ENCODE assay signal across 8 cellular contexts in the genomic region with DNA sequence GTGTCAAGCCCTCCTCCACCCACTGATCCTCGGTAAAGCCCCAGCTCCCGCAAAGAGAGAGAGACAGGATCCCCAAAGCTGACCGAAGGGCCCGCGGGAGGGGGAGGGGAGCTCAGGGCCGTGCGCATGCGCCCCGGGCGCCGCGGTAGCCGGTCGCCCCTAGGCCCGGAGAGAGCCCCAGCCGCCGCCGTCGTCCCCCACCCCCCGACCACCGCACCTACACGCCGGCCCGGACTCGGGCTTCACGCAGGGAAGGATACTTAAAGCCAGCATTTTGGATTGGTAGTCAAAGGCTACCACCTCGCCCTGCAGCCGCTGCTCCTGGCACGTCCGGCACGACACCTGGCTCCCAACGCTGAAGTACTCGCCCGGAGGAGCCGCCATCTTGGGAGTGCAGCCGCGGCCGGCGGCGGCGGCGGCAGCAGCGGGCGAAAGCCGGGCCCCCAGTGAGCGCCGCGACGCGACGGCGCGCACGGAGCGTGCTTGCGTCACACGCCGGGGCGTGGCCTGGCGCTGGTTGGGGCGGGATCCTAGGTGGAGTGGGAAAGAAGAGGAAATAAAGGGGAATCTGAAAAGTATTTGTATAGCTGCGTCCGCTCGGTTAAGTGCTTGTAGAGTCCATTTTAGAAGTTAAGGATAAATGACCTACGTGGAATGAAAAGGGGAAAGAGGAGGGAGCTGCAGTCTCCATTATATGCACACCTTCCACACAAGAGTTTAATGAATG. TPM values are rescaled to one million over a fixed set of nuclear protein-coding genes. Genes with fewer than 3 reads are reported as not detected.
DNase-seq lines count a peak whose midpoint lies in the region; ATAC-seq and TF ChIP-seq lines count a peak whose summit lies in the region.

A gene (minus strand): TSS at position 468 of the 727 bp plus-strand sequence. CDS start 84 bp downstream, at position 384.

- peaks cover 25% of the 10 kb centered on the region for H3K4me1 ChIP-seq in GM23338 (ENCODE audit: insufficient read depth)

- H3K27ac ChIP-seq in GM23338 (ENCODE audit: low read depth): peak within 1 kb of the TSS; percentile 98

- peaks cover 27% of the 10 kb centered on the region for H3F3A ChIP-seq in GM23338 (replicated peaks; ENCODE audit: low read depth)

- intact Hi-C loops in activated T-helper 2 cell treated with anti-CD3 and anti-CD28 coated beads, Interferon-gamma antibody, Interleukin-2, Interleukin-4, amounts not matched to agents 10 μg/mL and 5 μg/mL and 100 μg/mL, durations not matched to agents 14 hours and 24 hours and 36 hours (cut with micrococcal nuclease): no loop called here
- intact Hi-C loops in natural killer cell (cut with micrococcal nuclease): no loop called here

- peak; percentile 45 for ATAC-seq in GM23338
- peak; percentile 80 to 92 (median 80) for ATAC-seq in natural killer cell
- peak; percentile 76 to 83 for ATAC-seq in stimulated activated naive B cell treated with anti-CD40 and anti-IgM and Interleukin-4, amounts not matched to agents 10 μg/mL and 1 μg/mL and 100 μg/mL, for 72 hours (replicated peaks)

- H3K27me3 Mint-ChIP-seq in GM23338 (ENCODE audit: insufficient read depth, low read depth, poor library complexity) (peaks cover 2% of the 10 kb centered on the region), natural killer cell (ENCODE audit: low read depth in 2 of 2) (no peaks in the 10 kb centered on the region)
- H3K27me3 Mint-ChIP-seq in activated T-helper 2 cell treated with anti-CD3 and anti-CD28 coated beads, Interferon-gamma antibody, Interleukin-2, Interleukin-4, amounts not matched to agents 10 μg/mL and 5 μg/mL and 100 μg/mL, durations not matched to agents 14 hours and 24 hours and 36 hours (ENCODE audit: low read depth): no peaks in the 10 kb centered on the region
- H3K27me3 Mint-ChIP-seq in stimulated activated naive B cell treated with anti-CD40 and anti-IgM and Interleukin-4, amounts not matched to agents 10 μg/mL and 1 μg/mL and 100 μg/mL, for 72 hours: no peaks in the 10 kb centered on the region

- peak; percentile 76 for TF ChIP-seq POLR2A in Raji (IDR thresholded peaks at IDR 0.05; ENCODE audit: insufficient read depth, low read depth, low read length)

- DNase-seq in DMS53 (lab: John Stamatoyannopoulos, UW) (peak; percentile 99), GM23338 (ENCODE audit: low spot score) (peak; percentile 95), LoVo (ENCODE audit: low spot score) (peak; percentile 92), fibroblast of peridontal ligament (ENCODE audit: extremely low read depth) (peak; percentile 85), natural killer cell (peak; percentile 92)
- DNase-seq in activated T-helper 2 cell treated with anti-CD3 and anti-CD28 coated beads, Interferon-gamma antibody, Interleukin-2, Interleukin-4, amounts not matched to agents 10 μg/mL and 5 μg/mL and 100 μg/mL, durations not matched to agents 14 hours and 24 hours and 36 hours (ENCODE audit: low spot score): peak; percentile 89
- peak; percentile 90 for DNase-seq in stimulated activated naive B cell treated with anti-CD40 and anti-IgM and Interleukin-4, amounts not matched to agents 10 μg/mL and 1 μg/mL and 100 μg/mL, for 72 hours

- peaks cover 27% of the 10 kb centered on the region for H3K36me3 ChIP-seq in GM23338 (ENCODE audit: insufficient read depth)

- H3K4me1 Mint-ChIP-seq in GM23338 (peaks cover 28% of the 10 kb centered on the region), natural killer cell (peaks cover 46 to 50% of the 10 kb centered on the region in 2 donors)
- peaks cover 33% of the 10 kb centered on the region for H3K4me1 Mint-ChIP-seq in activated T-helper 2 cell treated with anti-CD3 and anti-CD28 coated beads, Interferon-gamma antibody, Interleukin-2, Interleukin-4, amounts not matched to agents 10 μg/mL and 5 μg/mL and 100 μg/mL, durations not matched to agents 14 hours and 24 hours and 36 hours (ENCODE audit: low read depth)
- peaks cover 23 to 70% of the 10 kb centered on the region in 2 donors for H3K4me1 Mint-ChIP-seq in stimulated activated naive B cell treated with anti-CD40 and anti-IgM and Interleukin-4, amounts not matched to agents 10 μg/mL and 1 μg/mL and 100 μg/mL, for 72 hours

- no peaks in the 10 kb centered on the region for H3K27me3 ChIP-seq in GM23338 (ENCODE audit: insufficient read depth)

- no peaks in the 10 kb centered on the region; the same call in 1 of the 2 replicates for H3K9me2 ChIP-seq in GM23338 (ENCODE audit: insufficient read depth)

- H3K36me3 Mint-ChIP-seq in GM23338 (ENCODE audit: low read depth) (peaks cover 35% of the 10 kb centered on the region), natural killer cell (no peaks in the 10 kb centered on the region)
- peaks cover 38% of the 10 kb centered on the region for H3K36me3 Mint-ChIP-seq in activated T-helper 2 cell treated with anti-CD3 and anti-CD28 coated beads, Interferon-gamma antibody, Interleukin-2, Interleukin-4, amounts not matched to agents 10 μg/mL and 5 μg/mL and 100 μg/mL, durations not matched to agents 14 hours and 24 hours and 36 hours (ENCODE audit: low read depth)
- peaks cover 11 to 32% of the 10 kb centered on the region in 2 donors for H3K36me3 Mint-ChIP-seq in stimulated activated naive B cell treated with anti-CD40 and anti-IgM and Interleukin-4, amounts not matched to agents 10 μg/mL and 1 μg/mL and 100 μg/mL, for 72 hours

- H3K4me3 Mint-ChIP-seq in GM23338 (peak within 1 kb of the TSS; percentile 98), natural killer cell (peak within 1 kb of the TSS; percentile 94)
- peak within 1 kb of the TSS; percentile 98 for H3K4me3 Mint-ChIP-seq in activated T-helper 2 cell treated with anti-CD3 and anti-CD28 coated beads, Interferon-gamma antibody, Interleukin-2, Interleukin-4, amounts not matched to agents 10 μg/mL and 5 μg/mL and 100 μg/mL, durations not matched to agents 14 hours and 24 hours and 36 hours (ENCODE audit: low read depth)
- peak within 1 kb of the TSS; percentile 91 to 93 for H3K4me3 Mint-ChIP-seq in stimulated activated naive B cell treated with anti-CD40 and anti-IgM and Interleukin-4, amounts not matched to agents 10 μg/mL and 1 μg/mL and 100 μg/mL, for 72 hours

- peak within 1 kb of the TSS; percentile 84; the same call in 1 of the 2 replicates for H2AFZ ChIP-seq in GM23338

- H4K20me1 ChIP-seq in GM23338 (replicated peaks; ENCODE audit: insufficient read depth): peaks cover 28% of the 10 kb centered on the region

- H3K4me2 ChIP-seq in GM23338: peak within 1 kb of the TSS; percentile 97

- TF ChIP-seq CTCF in GM23338 (conservative IDR thresholded peaks at IDR 0.05; ENCODE audit: low read depth in 2 of 2): no peak
- no peak for TF ChIP-seq CTCF in natural killer cell (IDR thresholded peaks at IDR 0.05)

- no peaks in the 10 kb centered on the region; the same call in 2 of the 3 replicates for H3K9me3 Mint-ChIP-seq in GM23338
- H3K9me3 Mint-ChIP-seq in activated T-helper 2 cell treated with anti-CD3 and anti-CD28 coated beads, Interferon-gamma antibody, Interleukin-2, Interleukin-4, amounts not matched to agents 10 μg/mL and 5 μg/mL and 100 μg/mL, durations not matched to agents 14 hours and 24 hours and 36 hours: no peaks in the 10 kb centered on the region
- no peaks in the 10 kb centered on the region for H3K9me3 Mint-ChIP-seq in natural killer cell
- H3K9me3 Mint-ChIP-seq in stimulated activated naive B cell treated with anti-CD40 and anti-IgM and Interleukin-4, amounts not matched to agents 10 μg/mL and 1 μg/mL and 100 μg/mL, for 72 hours: no peaks in the 10 kb centered on the region

- H3K79me2 ChIP-seq in GM23338 (replicated peaks; ENCODE audit: insufficient read depth): peaks cover 54% of the 10 kb centered on the region

- H3K27ac Mint-ChIP-seq in GM23338 (peak within 1 kb of the TSS; percentile 96), natural killer cell (peak within 1 kb of the TSS; percentile 87 to 99)
- peak within 1 kb of the TSS; percentile 92 for H3K27ac Mint-ChIP-seq in activated T-helper 2 cell treated with anti-CD3 and anti-CD28 coated beads, Interferon-gamma antibody, Interleukin-2, Interleukin-4, amounts not matched to agents 10 μg/mL and 5 μg/mL and 100 μg/mL, durations not matched to agents 14 hours and 24 hours and 36 hours
- H3K27ac Mint-ChIP-seq in stimulated activated naive B cell treated with anti-CD40 and anti-IgM and Interleukin-4, amounts not matched to agents 10 μg/mL and 1 μg/mL and 100 μg/mL, for 72 hours: peak within 1 kb of the TSS; percentile 95

- H3K4me3 ChIP-seq in GM23338: peak within 1 kb of the TSS; percentile 97

RNA-seq across cellular contexts. Expression of the gene that starts here (rescaled TPM):
- 64.4 and 72.7 TPM in 2 replicates for total RNA-seq in GM23338 (2014; rRNA removed; shearing (Covaris generic))
- polyA plus RNA-seq in GM23338 (2016; fragmentation: Nextera tagmentation; extraction: Ambion mirVana): 226 and 241 TPM in 2 replicates
- total RNA-seq in activated T-helper 2 cell treated with anti-CD3 and anti-CD28 coated beads, Interferon-gamma antibody, Interleukin-2, Interleukin-4, amounts not matched to agents 10 μg/mL and 5 μg/mL and 100 μg/mL, durations not matched to agents 14 hours and 24 hours and 36 hours: 81.4 and 88.4 TPM in 2 replicates
- 10 to 100 TPM; 46.9 to 54.0 (median 51.8) TPM for total RNA-seq in natural killer cell

Comparison
In these comparisons a context has a peak if more than half of its experiments do, and no peak if none do; other contexts are left out.
1. Peak in every context shown above with its lines: DNase-seq, ATAC-seq, H3K4me3 ChIP-seq and H3K27ac ChIP-seq.